In the genomic region with DNA sequence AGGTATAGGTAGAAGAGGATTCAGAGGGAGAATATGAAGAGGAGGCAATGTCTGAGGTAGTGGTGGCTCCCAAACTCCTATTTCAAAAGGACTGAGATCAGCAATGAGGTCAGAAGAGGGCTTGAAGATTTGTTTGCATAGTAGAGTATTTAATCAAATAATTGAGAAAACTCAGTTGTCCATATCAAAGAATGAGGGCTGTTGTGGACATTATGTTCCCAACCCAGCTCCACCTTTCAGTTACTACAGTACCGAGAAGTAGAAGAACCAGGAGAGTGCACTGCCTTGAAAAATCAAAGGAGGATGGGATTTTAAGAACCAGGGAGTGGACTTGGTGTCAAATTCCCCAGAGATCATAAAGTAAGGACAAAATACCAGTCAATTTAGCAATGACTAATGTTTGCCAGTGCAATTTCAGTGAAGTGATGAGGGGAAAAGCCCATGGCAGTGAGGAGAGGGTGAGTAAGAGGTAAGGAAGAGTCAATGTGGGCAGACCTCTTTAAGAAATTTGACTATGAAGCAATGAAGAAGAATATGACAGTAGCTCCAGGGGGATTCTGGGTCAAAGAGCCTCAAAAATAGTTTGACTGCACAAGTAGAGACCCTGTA, we compare ENCODE assay signal across 15 cellular contexts.
DNase-seq lines count a peak whose midpoint lies in the region; ATAC-seq and TF ChIP-seq lines count a peak whose summit lies in the region.
"Had no signal": no experiment of that assay in that cellular context is flagged by ENCODE, and none has a peak within 500 bp of the region (broad histone marks: within the 10 kb centered on the region; RNA-seq: fewer than 3 reads in every experiment).

No MANE protein-coding gene starts in this region.

- 0 out of 3 replicates have a peak, but pooled peaks have one; percentile 19 for ATAC-seq in RWPE2 (ENCODE audit: low read depth)
- peak; percentile 86 for ATAC-seq in left lobe of liver
- ATAC-seq in lung (ENCODE audit: insufficient read depth, low FRiP score): peak; percentile 44
- no peak for ATAC-seq in GM18519 (IDR thresholded peaks at IDR 0.05; ENCODE audit: low FRiP score, unreplicated experiment)
- ATAC-seq: CD8-positive, alpha-beta T cell; HCT116 had no signal

- WGBS in lung, 2 donors: 69 to 89% methylated on average over 1 of the region's 1 CpG

- TF ChIP-seq CTCF in RWPE2 (IDR thresholded peaks at IDR 0.05; ENCODE audit: poor library complexity, severe bottlenecking) (no peak), lung (IDR thresholded peaks at IDR 0.05; ENCODE audit: control extremely low read depth, extremely low read depth) (no peak)

- H3K36me3 ChIP-seq in RWPE2 (ENCODE audit: low read depth) (no peaks in the 10 kb centered on the region), lung (ENCODE audit: control insufficient read depth in 2 of 2, insufficient read depth in 2 of 2, low read length in 2 of 2) (no peaks in the 10 kb centered on the region)
- H3K36me3 ChIP-seq: BLaER1 treated with 17β-estradiol and CSF1 and Interleukin-3, amounts not matched to agents 10 nM and 100 nM had no signal

- H3K4me3 ChIP-seq in RWPE2 (ENCODE audit: severe bottlenecking): no peak overlapping the region
- H3K4me3 ChIP-seq in lung: no peak overlapping the region
- H3K4me3 ChIP-seq: BLaER1 treated with 17β-estradiol and CSF1 and Interleukin-3, amounts not matched to agents 10 nM and 100 nM had no signal

- no peaks in the 10 kb centered on the region for H3K4me1 ChIP-seq in RWPE2 (ENCODE audit: insufficient read depth, poor library complexity, severe bottlenecking)
- H3K4me1 ChIP-seq in lung (ENCODE audit: control insufficient read depth in 2 of 2, insufficient read depth in 2 of 2, low read length in 2 of 2): no peaks in the 10 kb centered on the region

- no peak overlapping the region for H3K27ac ChIP-seq in RWPE2 (ENCODE audit: poor library complexity, severe bottlenecking)
- H3K27ac ChIP-seq in lung (ENCODE audit: low read depth in 1 of 2, low read length in 1 of 2): no peak overlapping the region
- H3K27ac ChIP-seq: BLaER1 treated with 17β-estradiol and CSF1 and Interleukin-3, amounts not matched to agents 10 nM and 100 nM had no signal

- DNase-seq in NCI-H510A treated with DMSO at 0.1 percent for 48 hours (lab: John Stamatoyannopoulos, UW) (peak; percentile 21), NCI-H510A (lab: John Stamatoyannopoulos, UW) (no peak), RWPE2 (ENCODE audit: low spot score) (no peak), left lobe of liver (ENCODE audit: low spot score) (no peak), lung (ENCODE audit: low spot score) (no peak), SHP77 treated with DMSO at 0.1 percent for 48 hours (lab: John Stamatoyannopoulos, UW) (no peak), 8988T (no peak)
- DNase-seq: Calu3; CD8-positive, alpha-beta T cell; GOT3; H7; HFFc6 had no signal

- H3K9me3 ChIP-seq in RWPE2 (ENCODE audit: severe bottlenecking) (no peaks in the 10 kb centered on the region), lung (ENCODE audit: control insufficient read depth in 2 of 2, insufficient read depth in 1 of 2, low read length in 1 of 2) (no peaks in the 10 kb centered on the region)
- H3K9me3 ChIP-seq: BLaER1 treated with 17β-estradiol and CSF1 and Interleukin-3, amounts not matched to agents 10 nM and 100 nM had no signal

- H3K27me3 ChIP-seq in RWPE2 (ENCODE audit: insufficient read depth, poor library complexity, severe bottlenecking) (no peaks in the 10 kb centered on the region), lung (ENCODE audit: control insufficient read depth, insufficient read depth) (no peaks in the 10 kb centered on the region)
- H3K27me3 ChIP-seq: BLaER1 treated with 17β-estradiol and CSF1 and Interleukin-3, amounts not matched to agents 10 nM and 100 nM had no signal
